Comparison of ENCODE assay signal across 8 cellular contexts in genomic region chr5:23507278-23507685, GRCh38. TPM values are rescaled to one million over a fixed set of nuclear protein-coding genes. Genes with fewer than 3 reads are reported as not detected.
DNase-seq lines count a peak whose midpoint lies in the region; ATAC-seq and TF ChIP-seq lines count a peak whose summit lies in the region.

PRDM9 (plus strand) TSS chr5:23507609; CDS start chr5:23509034, 1,425 bp downstream.

- H4K20me1 ChIP-seq in GM23248 (ENCODE audit: insufficient read depth), result no peaks in the 10 kb centered on the region
- H4K20me1 ChIP-seq in MM.1S (ENCODE audit: insufficient read depth, low read length), result no peaks in the 10 kb centered on the region

- H3K4me1 ChIP-seq in GM23248 (ENCODE audit: insufficient read depth) (no peaks in the 10 kb centered on the region), esophagus muscularis mucosa (no peaks in the 10 kb centered on the region), MM.1S (ENCODE audit: low read length) (no peaks in the 10 kb centered on the region)

- ATAC-seq in GM18868 (IDR thresholded peaks at IDR 0.05; ENCODE audit: unreplicated experiment) (no peak), HG03520 (IDR thresholded peaks at IDR 0.05; ENCODE audit: unreplicated experiment) (no peak)

- H3K27ac ChIP-seq in GM23248 (no peak within 1 kb of the TSS), esophagus muscularis mucosa (replicated peaks in 1 of 4) (peak within 1 kb of the TSS in 1 of 4 donors; percentile 22), MM.1S (ENCODE audit: low read length) (no peak within 1 kb of the TSS)

- H3K4me2 ChIP-seq in GM23248 (ENCODE audit: unreplicated experiment) (no peak within 1 kb of the TSS), MM.1S (ENCODE audit: low read depth, low read length) (no peak within 1 kb of the TSS)

- H3K4me3 ChIP-seq in GM23248 (peak within 1 kb of the TSS; percentile 47; the same call in 1 of the 2 replicates), esophagus muscularis mucosa (peak within 1 kb of the TSS in 3 of 4 donors; percentile 12 to 20 (median 18)), MM.1S (ENCODE audit: low read length) (no peak within 1 kb of the TSS)

- H3K79me2 ChIP-seq in GM23248 (ENCODE audit: insufficient read depth) (no peaks in the 10 kb centered on the region), MM.1S (ENCODE audit: low read length) (no peaks in the 10 kb centered on the region)

- H3K27me3 ChIP-seq in GM23248 (replicated peaks; ENCODE audit: insufficient read depth) (no peaks in the 10 kb centered on the region), esophagus muscularis mucosa (no peaks in the 10 kb centered on the region), MM.1S (replicated peaks; ENCODE audit: insufficient read depth, low read length) (no peaks in the 10 kb centered on the region)

- H2AFZ ChIP-seq in GM23248, result peak within 1 kb of the TSS; percentile 63; the same call in 1 of the 2 replicates
- no peak within 1 kb of the TSS for H2AFZ ChIP-seq in MM.1S (ENCODE audit: low read length)

- intact Hi-C loops in esophagus muscularis mucosa (cut with DNase I) (no loop called here), posterior vena cava (cut with DNase I) (no loop called here)

- no peak for TF ChIP-seq EP300 in esophagus muscularis mucosa (IDR thresholded peaks at IDR 0.05)

- peaks cover 18 to 48% (median 41%) of the 10 kb centered on the region in 6 donors for H3K9me3 Mint-ChIP-seq in immature natural killer cell

- H3K9me3 ChIP-seq in GM23248 (ENCODE audit: low read depth) (no peaks in the 10 kb centered on the region), esophagus muscularis mucosa (no peaks in the 10 kb centered on the region), MM.1S (replicated peaks; ENCODE audit: insufficient read depth, low read length) (no peaks in the 10 kb centered on the region)

- H3K27me3 Mint-ChIP-seq in immature natural killer cell (ENCODE audit: low read depth in 3 of 3), result no peaks in the 10 kb centered on the region

- DNase-seq in GM23248 (peak; percentile 37), NCI-H526 (lab: John Stamatoyannopoulos, UW) (peak; percentile 91 to 98), esophagus muscularis mucosa (ENCODE audit: extremely low spot score) (no peak), posterior vena cava (ENCODE audit: low spot score) (peak; percentile 86), immature natural killer cell (no peak), MM.1S (no peak)

- WGBS in GM23248 (ENCODE audit: low coverage in 1 of 2, low lambda C conversion rate in 2 of 2, missing lambda C conversion rate in 2 of 2), 2 experiments, result 42 to 52% methylated on average over 25 to 27 of the region's 27 CpGs
- 82% methylated on average over 18 of the region's 27 CpGs for WGBS in esophagus muscularis mucosa

- H3K27ac Mint-ChIP-seq in immature natural killer cell, result no peak within 1 kb of the TSS

- no peak for TF ChIP-seq POLR2A in esophagus muscularis mucosa (IDR thresholded peaks at IDR 0.05; ENCODE audit: low read depth)

- no peaks in the 10 kb centered on the region for H3K4me1 Mint-ChIP-seq in immature natural killer cell

- H3F3A ChIP-seq in GM23248 (ENCODE audit: insufficient read depth) (no peaks in the 10 kb centered on the region), MM.1S (ENCODE audit: insufficient read depth, low read length) (no peaks in the 10 kb centered on the region)

- H3K36me3 Mint-ChIP-seq in immature natural killer cell, result peaks cover 0 to 7% (median 0%) of the 10 kb centered on the region in 3 donors

- in situ Hi-C loops in GM23248 (cut with MboI), result no loop called here

- no peaks in the 10 kb centered on the region for H3K9me2 ChIP-seq in GM23248 (ENCODE audit: insufficient read depth)
- H3K9me2 ChIP-seq in MM.1S (replicated peaks; ENCODE audit: insufficient read depth, low read length), result no peaks in the 10 kb centered on the region

- TF ChIP-seq CTCF in esophagus muscularis mucosa (IDR thresholded peaks at IDR 0.05) (no peak), MM.1S (IDR thresholded peaks at IDR 0.05; ENCODE audit: low read length) (no peak)

- no peaks in the 10 kb centered on the region for H3K36me3 ChIP-seq in GM23248 (ENCODE audit: low read depth)
- H3K36me3 ChIP-seq in esophagus muscularis mucosa, result no peaks in the 10 kb centered on the region
- H3K36me3 ChIP-seq in MM.1S (replicated peaks; ENCODE audit: insufficient read depth, low read length), result no peaks in the 10 kb centered on the region

- no peak within 1 kb of the TSS for H3K4me3 Mint-ChIP-seq in immature natural killer cell

- H3K9ac ChIP-seq in GM23248, result no peak within 1 kb of the TSS
- no peak within 1 kb of the TSS for H3K9ac ChIP-seq in MM.1S (ENCODE audit: low read length)

RNA-seq across cellular contexts. Expression of gene PRDM9, which starts in this region (rescaled TPM):
- total RNA-seq in GM23248 (2014; rRNA removed; shearing (Covaris generic)), result not detected in 2 replicates
- polyA plus RNA-seq in GM23248 (2016; fragmentation: Nextera tagmentation; extraction: Ambion mirVana) (not detected in 2 replicates), immature natural killer cell (not detected)
- total RNA-seq in esophagus muscularis mucosa (not detected), posterior vena cava (not detected)

Comparison
In these comparisons a context has a peak if more than half of its experiments do, and no peak if none do; other contexts are left out.
1. Peak in DNase-seq and H3K4me3 ChIP-seq in GM23248; RNA of the gene not detected or under 1 TPM.
2. Peak in DNase-seq in posterior vena cava; RNA of the gene not detected or under 1 TPM.
3. DNase-seq: peak in NCI-H526 (2 of 2); none in esophagus muscularis mucosa (single experiment), immature natural killer cell (0 of 3) and MM.1S (single experiment).